8 cellular contexts compared by ENCODE assay signal in genomic region chr15:60390931-60391501, GRCh38. TPM values are rescaled to one million over a fixed set of nuclear protein-coding genes. Genes with fewer than 3 reads are reported as not detected.
DNase-seq lines count a peak whose midpoint lies in the region; ATAC-seq and TF ChIP-seq lines count a peak whose summit lies in the region.

No MANE protein-coding gene starts in this region.

- H3K4ac ChIP-seq in mesenchymal stem cell (ENCODE audit: low read depth in 1 of 2, low read length in 2 of 2) = no peak overlapping the region

- peak overlapping the region; percentile 75 for H3K27ac ChIP-seq in C4-2B
- peak overlapping the region; percentile 78 for H3K27ac ChIP-seq in mesenchymal stem cell (ENCODE audit: low read length, poor library complexity, severe bottlenecking)

- H4K91ac ChIP-seq in mesenchymal stem cell (ENCODE audit: low read length) = no peak overlapping the region

- peak overlapping the region in 1 of 2 experiments; percentile 60 for H3K18ac ChIP-seq in mesenchymal stem cell (ENCODE audit: low read depth in 1 of 2, low read length in 2 of 2)

- DNase-seq in MG63 = peak; percentile 93
- peak; percentile 87 to 88 for DNase-seq in cardiac fibroblast (ENCODE audit: low read depth in 2 of 2)
- peak; percentile 92 for DNase-seq in mesenchymal stem cell
- DNase-seq in stimulated activated CD4-positive, alpha-beta T cell treated with anti-CD3 and anti-CD28 coated beads, Interleukin-1b, Interleukin-23, amount 100 ng/mL, for 48 hours = no peak
- no peak for DNase-seq in GM10248 (ENCODE audit: extremely low spot score)

- H3K4me3 ChIP-seq in MG63 (peak overlapping the region; percentile 6), cardiac fibroblast (replicated peaks in 1 of 2; ENCODE audit: low read depth in 2 of 2, low read length in 2 of 2) (peak overlapping the region in 1 of 2 donors; percentile 44), mesenchymal stem cell (ENCODE audit: insufficient read depth in 1 of 2, low read depth in 1 of 2, low read length in 2 of 2) (peak overlapping the region in 1 of 2 experiments; percentile 72)

- TF ChIP-seq CTCF in C4-2B (conservative IDR thresholded peaks at IDR 0.05) = no peak
- peak; percentile 19 for TF ChIP-seq CTCF in cardiac fibroblast (IDR thresholded peaks at IDR 0.05; ENCODE audit: low read depth, low read length)
- TF ChIP-seq CTCF in GM10248 (IDR thresholded peaks at IDR 0.05; ENCODE audit: control extremely low read depth, extremely low read depth, low read depth, missing control alignments) = no peak

- no peak overlapping the region for H2AFZ ChIP-seq in mesenchymal stem cell (ENCODE audit: low read depth, low read length)

- peak overlapping the region in 1 of 2 experiments; percentile 68 for H3K14ac ChIP-seq in mesenchymal stem cell (ENCODE audit: low read length in 2 of 2)

- H3K4me1 ChIP-seq in mesenchymal stem cell (ENCODE audit: control insufficient read depth, insufficient read depth, low read depth, low read length) = peaks cover 12% of the 10 kb centered on the region

- H4K8ac ChIP-seq in mesenchymal stem cell (ENCODE audit: low read length) = no peak overlapping the region

- H2BK120ac ChIP-seq in mesenchymal stem cell (ENCODE audit: low read depth, low read length) = no peak overlapping the region

- no peaks in the 10 kb centered on the region for H3K79me1 ChIP-seq in mesenchymal stem cell (replicated peaks; ENCODE audit: low read length, poor library complexity, severe bottlenecking)

- ATAC-seq in HG02588 (IDR thresholded peaks at IDR 0.05; ENCODE audit: unreplicated experiment) (no peak), GM19351 (IDR thresholded peaks at IDR 0.05; ENCODE audit: unreplicated experiment) (no peak)

- H2BK12ac ChIP-seq in mesenchymal stem cell (ENCODE audit: low read length in 2 of 2) = no peak overlapping the region

- peak overlapping the region; percentile 62 for H3K4me2 ChIP-seq in mesenchymal stem cell (ENCODE audit: low read length, poor library complexity, severe bottlenecking)

- WGBS in mesenchymal stem cell = 31% methylated on average over 5 of the region's 6 CpGs

- H2BK15ac ChIP-seq in mesenchymal stem cell (ENCODE audit: low read depth, poor library complexity, severe bottlenecking) = no peak overlapping the region

- CTCF ChIA-PET in GM10248 (lab: Yijun Ruan, JAX) = no interaction called here

- POLR2A ChIA-PET in GM10248 (lab: Yijun Ruan, JAX) = no interaction called here

- peak overlapping the region; percentile 100 for H3K9ac ChIP-seq in mesenchymal stem cell (ENCODE audit: low read length)

- H3K9me3 ChIP-seq in MG63 = no peaks in the 10 kb centered on the region
- no peaks in the 10 kb centered on the region for H3K9me3 ChIP-seq in mesenchymal stem cell (ENCODE audit: control insufficient read depth, low read length)

- no peak overlapping the region for H2BK5ac ChIP-seq in mesenchymal stem cell (ENCODE audit: low read depth, low read length, poor library complexity, severe bottlenecking)

- H3K23ac ChIP-seq in mesenchymal stem cell (ENCODE audit: low read length in 2 of 2) = no peak overlapping the region

- H2AK5ac ChIP-seq in mesenchymal stem cell (ENCODE audit: low read length, severe bottlenecking) = peak overlapping the region; percentile 47

- H3K36me3 ChIP-seq in MG63 (peaks cover 83% of the 10 kb centered on the region), mesenchymal stem cell (ENCODE audit: control insufficient read depth in 1 of 2, insufficient read depth in 2 of 2, low read depth in 1 of 2, low read length in 2 of 2) (peaks cover 11 to 66% of the 10 kb centered on the region in 2 experiments)

- H3K27me3 ChIP-seq in MG63 (no peaks in the 10 kb centered on the region), mesenchymal stem cell (ENCODE audit: control insufficient read depth in 1 of 2, insufficient read depth in 1 of 2, low read length in 2 of 2) (no peaks in the 10 kb centered on the region)

RNA-seq across cellular contexts. Expression of gene ANXA2, which starts 6.8 kb away (rescaled TPM):
- total RNA-seq in MG63 (2014; rRNA removed; shearing (Covaris generic); ENCODE audit: low replicate concordance) = 5,310 and 5,617 TPM in 2 replicates
- polyA plus RNA-seq in mesenchymal stem cell (2013, experiment 1 of 2) = 2,051 TPM
- polyA plus RNA-seq in mesenchymal stem cell (2013, experiment 2 of 2) = 2,053 TPM

Comparison
In these comparisons a context has a peak if more than half of its experiments do, and no peak if none do; other contexts are left out.
1. DNase-seq: peak in MG63 (single experiment), cardiac fibroblast (2 of 2) and mesenchymal stem cell (single experiment); none in stimulated activated CD4-positive, alpha-beta T cell treated with anti-CD3 and anti-CD28 coated beads, Interleukin-1b, Interleukin-23, amount 100 ng/mL, for 48 hours (single experiment) and GM10248 (single experiment).